10 cellular contexts compared by ENCODE assay signal in genomic region chr18:31649894-31650719, GRCh38. TPM values are rescaled to one million over a fixed set of nuclear protein-coding genes. Genes with fewer than 3 reads are reported as not detected.
A peak's percentile ranks its signal among the peaks of the same experiment; 100 is the strongest.
DNase-seq lines count a peak whose midpoint lies in the region; ATAC-seq and TF ChIP-seq lines count a peak whose summit lies in the region.
"Had no signal": no experiment of that assay in that cellular context is flagged by ENCODE, and none has a peak within 500 bp of the region (broad histone marks: within the 10 kb centered on the region; RNA-seq: fewer than 3 reads in every experiment).

No MANE protein-coding gene starts in this region.

- H3K4me1 Mint-ChIP-seq in Caco-2 (ENCODE audit: low read depth, unreplicated experiment) = peaks cover 48% of the 10 kb centered on the region

- TF ChIP-seq POLR2A in stomach (IDR thresholded peaks at IDR 0.05) = no peak

- DNase-seq in Caco-2 = no peak
- no peak for DNase-seq in OCI-LY7 (ENCODE audit: low spot score)
- no peak for DNase-seq in NCI-H146 (lab: John Stamatoyannopoulos, UW)
- DNase-seq in stimulated activated naive CD4-positive, alpha-beta T cell treated with Interleukin-2 at 50 U/mL for 16 hours (lab: John Stamatoyannopoulos, UW) = no peak
- DNase-seq in stomach = no peak
- DNase-seq: NCI-H1105 had no signal

- H3K27ac Mint-ChIP-seq in Caco-2 (ENCODE audit: unreplicated experiment) = peak overlapping the region; percentile 79

- TF ChIP-seq EP300 in stomach (IDR thresholded peaks at IDR 0.05) = no peak

- H3K27me3 ChIP-seq in Caco-2 (replicated peaks; ENCODE audit: control insufficient read depth, insufficient read depth, low read length) (no peaks in the 10 kb centered on the region), stomach (no peaks in the 10 kb centered on the region)

- no peaks in the 10 kb centered on the region for H4K20me1 ChIP-seq in OCI-LY7 (ENCODE audit: insufficient read depth, low read length)

- H3K36me3 Mint-ChIP-seq in Caco-2 (ENCODE audit: insufficient read depth, unreplicated experiment) = peaks cover 27% of the 10 kb centered on the region

- H3K36me3 ChIP-seq in Caco-2 (ENCODE audit: control insufficient read depth, insufficient read depth, low read length) (no peaks in the 10 kb centered on the region), OCI-LY7 (ENCODE audit: insufficient read depth, low read length) (no peaks in the 10 kb centered on the region), stomach (no peaks in the 10 kb centered on the region)

- no peak overlapping the region for H3K27ac ChIP-seq in OCI-LY7 (ENCODE audit: low read depth, low read length, poor library complexity, severe bottlenecking)
- no peak overlapping the region for H3K27ac ChIP-seq in stomach
- H3K27ac ChIP-seq: HL-60 had no signal

- H3K4me3 Mint-ChIP-seq in Caco-2 (ENCODE audit: unreplicated experiment) = peak overlapping the region; percentile 33

- CTCF ChIA-PET in Caco-2 (lab: Charles Lee) (no interaction called here), OCI-LY7 (lab: Charles Lee; ENCODE audit: unreplicated experiment) (no interaction called here)

- POLR2A ChIA-PET in Caco-2 (lab: Charles Lee) = no interaction called here
- POLR2A ChIA-PET in OCI-LY7 (lab: Charles Lee) = interaction anchor here (0.6 to 0.7 kb wide), 2 partner anchors 32 to 1989 kb away, joined by 3 to 9 read pairs; no protein-coding TSS in a partner anchor

- intact Hi-C loops in Caco-2 (cut with micrococcal nuclease; ENCODE audit: unreplicated experiment) (loop anchor here (2.0 kb wide), 2 partner anchors 35 to 93 kb away; partner anchors contain the start of gene B4GALT6), OCI-LY7 (cut with micrococcal nuclease; ENCODE audit: unreplicated experiment) (no loop called here), stomach (cut with DNase I; ENCODE audit: low total_unique reads) (no loop called here)

- TF ChIP-seq CTCF in Caco-2 (IDR thresholded peaks at IDR 0.05; ENCODE audit: insufficient read depth in 1 of 2, low read depth in 1 of 2, low read length in 1 of 2, severe bottlenecking in 1 of 2, unreplicated experiment in 1 of 2) = no peak
- no peak for TF ChIP-seq CTCF in OCI-LY7 (conservative IDR thresholded peaks at IDR 0.05; ENCODE audit: low read length)
- no peak for TF ChIP-seq CTCF in stomach (IDR thresholded peaks at IDR 0.05)

- H3K27me3 Mint-ChIP-seq in Caco-2 (ENCODE audit: insufficient read depth, unreplicated experiment) = no peaks in the 10 kb centered on the region

- no peak overlapping the region for H3K4me2 ChIP-seq in OCI-LY7 (ENCODE audit: low read length)

- no TSS peak for BruUV-seq in Caco-2 (replicated peaks; lab: Mats Ljungman, UMichigan)
- BruUV-seq in OCI-LY7 (replicated peaks; lab: Mats Ljungman, UMichigan) = no TSS peak

- H3K4me1 ChIP-seq in Caco-2 (peaks cover 53% of the 10 kb centered on the region), OCI-LY7 (ENCODE audit: insufficient read depth, low read length, poor library complexity, severe bottlenecking) (peaks cover 28% of the 10 kb centered on the region), stomach (peaks cover 0 to 7% (median 0%) of the 10 kb centered on the region in 4 donors)

- 51 to 64% (median 59%) methylated on average over 4 of the region's 4 CpGs for WGBS in stomach, 5 donors

- H3K9me3 ChIP-seq in Caco-2 = no peaks in the 10 kb centered on the region
- no peaks in the 10 kb centered on the region for H3K9me3 ChIP-seq in OCI-LY7 (ENCODE audit: low read length)
- H3K9me3 ChIP-seq in stomach = no peaks in the 10 kb centered on the region

- no peak overlapping the region for H3K4me3 ChIP-seq in Caco-2 (ENCODE audit: low read depth, low read length)
- H3K4me3 ChIP-seq in OCI-LY7 (ENCODE audit: low read depth, low read length, poor library complexity, severe bottlenecking) = no peak overlapping the region
- no peak overlapping the region for H3K4me3 ChIP-seq in stomach

- no peaks in the 10 kb centered on the region for H3K9me3 Mint-ChIP-seq in Caco-2 (ENCODE audit: unreplicated experiment)

- H3K9me2 ChIP-seq in OCI-LY7 (ENCODE audit: insufficient read depth, low read length) = no peaks in the 10 kb centered on the region

- no peaks in the 10 kb centered on the region for H3K79me2 ChIP-seq in OCI-LY7 (ENCODE audit: insufficient read depth, low read depth, low read length)

- H2AFZ ChIP-seq in OCI-LY7 (ENCODE audit: low read length) = no peak overlapping the region

- ATAC-seq in GM19351 (IDR thresholded peaks at IDR 0.05; ENCODE audit: unreplicated experiment) (peak; percentile 52), HG02763 (IDR thresholded peaks at IDR 0.05; ENCODE audit: unreplicated experiment) (peak; percentile 38), HG03521 (IDR thresholded peaks at IDR 0.05; ENCODE audit: unreplicated experiment) (peak; percentile 54)

RNA-seq across cellular contexts. Expression of gene B4GALT6, which starts 34.3 kb away (rescaled TPM):
- total RNA-seq in Caco-2 (2022) (22.4 and 28.5 TPM in 2 replicates), OCI-LY7 (2022) (16.4 and 22.8 TPM in 2 replicates), stomach (1 to 10 TPM in 2 of 5 donors, under 1 TPM in 2, not detected in 1; 0.45 to 8.4 (median 1.7) TPM)
- 5.5 and 7.2 TPM in 2 replicates for total RNA-seq in OCI-LY7 (2014; rRNA removed; shearing (Covaris generic))
- polyA plus RNA-seq in stomach = 1 to 10 TPM in 2 of 3 donors, under 1 TPM in 1; 0.92 to 2.0 (median 1.3) TPM

RNA-seq across cellular contexts. Expression of gene TTR, which starts 58.4 kb away (rescaled TPM):
- total RNA-seq in Caco-2 (2022) (102 and 139 TPM in 2 replicates), OCI-LY7 (2022) (not detected in 2 replicates), stomach (10 to 100 TPM in 1 of 5 donors, 1 to 10 TPM in 1, not detected in 3; 2.5 to 24.8 TPM)
- total RNA-seq in OCI-LY7 (2014; rRNA removed; shearing (Covaris generic)) = not detected in 2 replicates
- polyA plus RNA-seq in stomach = 10 to 100 TPM in 1 of 3 donors, 1 to 10 TPM in 2; 6.1 to 15.3 (median 8.0) TPM
